In genomic region chr7:138342990-138343389, GRCh38 we compare ENCODE assay signal across 22 cellular contexts.
"Had no signal": no experiment of that assay in that cellular context is flagged by ENCODE, and none has a peak within 500 bp of the region (broad histone marks: within the 10 kb centered on the region; RNA-seq: fewer than 3 reads in every experiment).

No MANE protein-coding gene starts in this region.

- H3K27ac ChIP-seq: neural progenitor cell, ovary, parathyroid adenoma, psoas muscle, right lobe of liver, sigmoid colon, stomach, thoracic aorta, thyroid gland, tibial nerve, upper lobe of left lung, vagina had no signal

- H3K4me1 ChIP-seq: neural progenitor cell, parathyroid adenoma, psoas muscle, right lobe of liver, sigmoid colon, stomach, tibial nerve, upper lobe of left lung, vagina had no signal

- H3K9me3 ChIP-seq: ovary, right lobe of liver, thyroid gland, vagina had no signal

- H3K4me3 ChIP-seq: neural progenitor cell, ovary, psoas muscle, right lobe of liver, sigmoid colon, stomach, thoracic aorta, thyroid gland, tibial nerve, upper lobe of left lung, vagina had no signal

- H3K36me3 ChIP-seq: ovary, right lobe of liver, sigmoid colon, stomach, thoracic aorta, thyroid gland, tibial nerve, upper lobe of left lung, vagina had no signal

- H3K27me3 ChIP-seq: neural progenitor cell, ovary, right lobe of liver, sigmoid colon, stomach, thyroid gland, tibial nerve, upper lobe of left lung, vagina had no signal

- DNase-seq: occipital lobe; ovary; posterior cingulate gyrus; psoas muscle; right cardiac atrium; right lobe of liver; sigmoid colon; small intestine; stimulated activated CD4-positive, alpha-beta T cell treated with anti-CD3 and anti-CD28 coated beads, Interleukin-15, amount 100 ng/mL, for 24 hours; stimulated activated CD4-positive, alpha-beta T cell treated with anti-CD3 and anti-CD28 coated beads, Interleukin-2, amount 100 ng/mL, for 24 hours; stimulated activated CD4-positive, alpha-beta T cell treated with anti-CD3 and anti-CD28 coated beads, Interleukin-2, amount 100 ng/mL, for 48 hours; stimulated activated CD4-positive, alpha-beta T cell treated with anti-CD3 and anti-CD28 coated beads, Interleukin-4, amount 100 ng/mL, for 24 hours; stimulated activated naive B cell treated with anti-CD40 and anti-IgM and Interleukin-4, amounts not matched to agents 10 μg/mL and 1 μg/mL and 100 μg/mL, for 72 hours; stimulated activated naive CD4-positive, alpha-beta T cell treated with Interleukin-2 at 50 U/mL for 16 hours; stomach; thyroid gland; upper lobe of left lung had no signal
